In genomic region chr21:42374457-42374856, GRCh38 we compare ENCODE assay signal across 1 cellular context.
TF ChIP-seq lines count a peak whose summit lies in the region.

No MANE protein-coding gene starts in this region.

TF ChIP-seq in GM23338, 12 proteins besides CTCF, POLR2A, EP300 and RAD21 (continued from another document):
- no peak for TF ChIP-seq POLR2AphosphoS5 (IDR thresholded peaks at IDR 0.05; ENCODE audit: low read depth)
- no peak for TF ChIP-seq EZH2phosphoT487 (IDR thresholded peaks at IDR 0.05; ENCODE audit: unreplicated experiment)
- no peak for TF ChIP-seq ZNF114 (CRISPR knock-in tag; IDR thresholded peaks at IDR 0.05)
- TF ChIP-seq EZH2 (IDR thresholded peaks at IDR 0.05; ENCODE audit: low read depth, unreplicated experiment), result no peak
- no peak for TF ChIP-seq NANOG (IDR thresholded peaks at IDR 0.05; ENCODE audit: borderline replicate concordance)
- TF ChIP-seq ETS1 (IDR thresholded peaks at IDR 0.05), result no peak
- no peak for TF ChIP-seq ZNF331 (CRISPR knock-in tag; IDR thresholded peaks at IDR 0.05; ENCODE audit: low read depth)
- TF ChIP-seq ZNF462 (CRISPR knock-in tag; IDR thresholded peaks at IDR 0.05), result no peak
- TF ChIP-seq CREB1 (CRISPR knock-in tag; IDR thresholded peaks at IDR 0.05; ENCODE audit: low read depth), result no peak
- no peak for TF ChIP-seq JUNB (IDR thresholded peaks at IDR 0.05; ENCODE audit: unreplicated experiment)
- no peak for TF ChIP-seq STAT1 (IDR thresholded peaks at IDR 0.05; ENCODE audit: unreplicated experiment)
